ENCODE assay signal across 12 cellular contexts in the genomic region with DNA sequence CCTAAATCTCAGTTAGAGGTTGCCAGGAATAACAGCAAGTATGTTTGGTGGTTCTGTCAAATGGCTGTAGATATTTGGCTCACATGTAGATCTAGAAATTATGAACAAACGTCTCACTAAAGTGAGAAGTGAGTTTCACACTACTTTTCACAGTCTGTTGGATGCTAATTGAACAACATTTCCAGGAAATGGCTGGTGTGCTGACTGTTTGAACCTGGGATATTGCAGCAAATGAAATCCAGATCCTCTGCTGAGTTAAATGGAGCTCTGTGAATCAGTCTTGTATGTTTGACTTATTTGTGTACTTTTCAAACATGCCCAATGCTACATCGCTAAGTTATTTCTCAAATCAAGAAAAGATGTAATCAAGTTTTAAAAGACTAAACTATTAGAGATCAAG. TPM values are rescaled to one million over a fixed set of nuclear protein-coding genes. Genes with fewer than 3 reads are reported as not detected.
DNase-seq lines count a peak whose midpoint lies in the region; ATAC-seq and TF ChIP-seq lines count a peak whose summit lies in the region.
"Had no signal": no experiment of that assay in that cellular context is flagged by ENCODE, and none has a peak within 500 bp of the region (broad histone marks: within the 10 kb centered on the region; RNA-seq: fewer than 3 reads in every experiment).

No MANE protein-coding gene starts in this region.

- TF ChIP-seq CTCF in stomach (IDR thresholded peaks at IDR 0.05), result no peak

- no peak for DNase-seq in activated T-cell treated with anti-CD3 and anti-CD28 coated beads, Interleukin-2, amount 50 U/mL, for 24 hours
- DNase-seq in activated T-cell treated with anti-CD3 and anti-CD28 coated beads, Interleukin-2, amount 50 U/mL, for 1 hour, result no peak
- DNase-seq in immature natural killer cell (no peak), stomach (no peak), hippocampal formation (lab: John Stamatoyannopoulos, UW) (no peak)
- DNase-seq: Peyer's patch had no signal

- H3K9me3 Mint-ChIP-seq in activated T-cell treated with anti-CD3 and anti-CD28 coated beads, Interleukin-2, amount 50 U/mL, for 24 hours, result no peaks in the 10 kb centered on the region
- no peaks in the 10 kb centered on the region for H3K9me3 Mint-ChIP-seq in activated T-helper 17 cell treated with anti-CD3 and anti-CD28 coated beads, Interleukin-2, amount 50 U/mL, for 72 hours
- H3K9me3 Mint-ChIP-seq in immature natural killer cell, result no peaks in the 10 kb centered on the region
- H3K9me3 Mint-ChIP-seq: naive B cell had no signal

- H3K36me3 ChIP-seq in stomach, result peaks cover 5 to 39% (median 26%) of the 10 kb centered on the region in 4 donors
- H3K36me3 ChIP-seq: Peyer's patch had no signal

- no peak for TF ChIP-seq EP300 in stomach (IDR thresholded peaks at IDR 0.05)

- H3K4me3 ChIP-seq in stomach, result no peak overlapping the region
- H3K4me3 ChIP-seq: Peyer's patch had no signal

- intact Hi-C loops in stomach (cut with DNase I; ENCODE audit: low total_unique reads), result loop anchor here (5.0 kb wide), 1 partner anchor 74 kb away; no protein-coding TSS in a partner anchor

- peaks cover 54% of the 10 kb centered on the region for H3K4me1 Mint-ChIP-seq in activated T-cell treated with anti-CD3 and anti-CD28 coated beads, Interleukin-2, amount 50 U/mL, for 24 hours (ENCODE audit: low read depth)
- H3K4me1 Mint-ChIP-seq in activated T-helper 17 cell treated with anti-CD3 and anti-CD28 coated beads, Interleukin-2, amount 50 U/mL, for 72 hours, result peaks cover 34% of the 10 kb centered on the region
- peaks cover 52 to 53% of the 10 kb centered on the region in 2 donors for H3K4me1 Mint-ChIP-seq in immature natural killer cell

- 20 to 56% (median 29%) methylated on average over 2 of the region's 2 CpGs for WGBS in stomach, 5 donors

- ATAC-seq in activated T-helper 17 cell treated with anti-CD3 and anti-CD28 coated beads, Interleukin-2, amount 50 U/mL, for 72 hours (replicated peaks), result peak; percentile 28
- ATAC-seq in GM21737 (IDR thresholded peaks at IDR 0.05; ENCODE audit: unreplicated experiment) (no peak), HG03342 (IDR thresholded peaks at IDR 0.05; ENCODE audit: unreplicated experiment) (no peak)

- peaks cover 87% of the 10 kb centered on the region for H3K36me3 Mint-ChIP-seq in activated T-cell treated with anti-CD3 and anti-CD28 coated beads, Interleukin-2, amount 50 U/mL, for 24 hours (ENCODE audit: low read depth)
- H3K36me3 Mint-ChIP-seq in activated T-helper 17 cell treated with anti-CD3 and anti-CD28 coated beads, Interleukin-2, amount 50 U/mL, for 72 hours (ENCODE audit: low read depth), result peaks cover 85% of the 10 kb centered on the region
- peaks cover 7 to 9% (median 9%) of the 10 kb centered on the region in 3 donors for H3K36me3 Mint-ChIP-seq in immature natural killer cell
- H3K36me3 Mint-ChIP-seq: WTC11 had no signal

- peak overlapping the region; percentile 12 for H3K4me3 Mint-ChIP-seq in activated T-cell treated with anti-CD3 and anti-CD28 coated beads, Interleukin-2, amount 50 U/mL, for 24 hours
- H3K4me3 Mint-ChIP-seq in activated T-helper 17 cell treated with anti-CD3 and anti-CD28 coated beads, Interleukin-2, amount 50 U/mL, for 72 hours, result no peak overlapping the region
- peak overlapping the region in 2 of 5 donors; percentile 46 to 70 for H3K4me3 Mint-ChIP-seq in immature natural killer cell
- H3K4me3 Mint-ChIP-seq: naive B cell, WTC11 had no signal

- H3K27ac Mint-ChIP-seq in activated T-cell treated with anti-CD3 and anti-CD28 coated beads, Interleukin-2, amount 50 U/mL, for 24 hours, result peak overlapping the region; percentile 94
- H3K27ac Mint-ChIP-seq in activated T-helper 17 cell treated with anti-CD3 and anti-CD28 coated beads, Interleukin-2, amount 50 U/mL, for 72 hours, result no peak overlapping the region
- H3K27ac Mint-ChIP-seq in immature natural killer cell, result peak overlapping the region; percentile 59 to 88 (median 80)
- H3K27ac Mint-ChIP-seq: WTC11 had no signal

- peaks cover 17 to 60% (median 20%) of the 10 kb centered on the region in 4 donors for H3K4me1 ChIP-seq in stomach

- H3K9me3 ChIP-seq in stomach, result no peaks in the 10 kb centered on the region
- H3K9me3 ChIP-seq: Caco-2, Peyer's patch had no signal

- H3K27me3 ChIP-seq in stomach, result no peaks in the 10 kb centered on the region
- H3K27me3 ChIP-seq: Peyer's patch had no signal

- H3K27ac ChIP-seq in stomach, result peak overlapping the region in 4 of 5 donors; percentile 7 to 88 (median 50)
- H3K27ac ChIP-seq: Peyer's patch had no signal

- TF ChIP-seq POLR2A in stomach (IDR thresholded peaks at IDR 0.05), result no peak

- no peaks in the 10 kb centered on the region for H3K27me3 Mint-ChIP-seq in activated T-cell treated with anti-CD3 and anti-CD28 coated beads, Interleukin-2, amount 50 U/mL, for 24 hours
- H3K27me3 Mint-ChIP-seq in activated T-helper 17 cell treated with anti-CD3 and anti-CD28 coated beads, Interleukin-2, amount 50 U/mL, for 72 hours, result no peaks in the 10 kb centered on the region
- peaks cover 0 to 3% (median 1%) of the 10 kb centered on the region in 3 donors for H3K27me3 Mint-ChIP-seq in immature natural killer cell (ENCODE audit: low read depth in 3 of 3)
- H3K27me3 Mint-ChIP-seq: naive B cell had no signal

RNA-seq across cellular contexts. Expression of gene RSL24D1, which starts 21.3 kb away (rescaled TPM):
- 100 to 1,000 TPM; 107 to 111 TPM for total RNA-seq in activated T-helper 17 cell treated with anti-CD3 and anti-CD28 coated beads, Interleukin-2, amount 50 U/mL, for 72 hours
- polyA plus RNA-seq in immature natural killer cell, result 100 to 1,000 TPM in 2 of 3 donors, 10 to 100 TPM in 1; 76.2 to 123 (median 105) TPM
- 100 to 1,000 TPM in 2 of 5 donors, 10 to 100 TPM in 3; 22.2 to 115 (median 39.4) TPM for total RNA-seq in stomach
- 100 to 1,000 TPM in 1 of 3 donors, 10 to 100 TPM in 2; 84.9 to 187 (median 90.2) TPM for polyA plus RNA-seq in stomach
